9 cellular contexts compared by ENCODE assay signal in the genomic region with DNA sequence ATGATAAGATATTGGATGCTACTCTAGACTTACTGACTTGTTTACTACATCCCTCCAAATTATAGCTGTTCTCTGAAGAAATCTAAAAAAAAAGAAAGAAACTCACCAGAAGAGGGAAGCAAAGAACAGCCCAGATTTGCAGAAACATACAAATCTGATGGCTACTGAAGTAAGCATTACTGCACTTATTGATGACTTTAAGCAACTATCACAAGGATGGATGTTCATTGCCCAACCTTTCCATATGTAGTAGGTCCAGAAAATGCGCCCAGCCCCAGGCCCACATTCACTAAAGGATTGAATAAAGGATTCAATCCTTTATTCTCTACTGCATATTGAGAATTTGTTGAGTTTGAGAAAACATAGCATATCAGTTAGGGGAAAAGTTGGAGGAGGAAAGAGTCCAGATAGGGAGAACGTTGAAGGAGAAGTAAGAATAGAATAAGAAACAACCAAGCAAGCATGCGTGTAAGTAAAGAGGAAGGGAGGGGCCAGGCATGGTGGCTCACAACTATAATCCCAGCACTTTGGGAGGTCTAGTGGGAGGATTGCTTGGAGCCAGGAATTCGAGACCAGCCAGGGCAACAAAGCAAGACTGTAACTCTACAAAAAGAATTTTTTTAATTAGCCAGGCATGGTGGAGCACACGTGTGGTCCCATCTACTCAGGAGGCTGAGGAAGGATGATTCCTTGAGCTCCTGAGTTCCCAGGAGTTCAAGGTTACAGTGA. TPM values are rescaled to one million over a fixed set of nuclear protein-coding genes. Genes with fewer than 3 reads are reported as not detected.
DNase-seq lines count a peak whose midpoint lies in the region; ATAC-seq and TF ChIP-seq lines count a peak whose summit lies in the region.
"Had no signal": no experiment of that assay in that cellular context is flagged by ENCODE, and none has a peak within 500 bp of the region (broad histone marks: within the 10 kb centered on the region; RNA-seq: fewer than 3 reads in every experiment).

No MANE protein-coding gene starts in this region.

- TF ChIP-seq CTCF in CD4-positive, alpha-beta T cell (IDR thresholded peaks at IDR 0.05): peak; percentile 63
- TF ChIP-seq CTCF in RWPE2 (IDR thresholded peaks at IDR 0.05; ENCODE audit: poor library complexity, severe bottlenecking) (peak; percentile 91), esophagus squamous epithelium (IDR thresholded peaks at IDR 0.05) (peak in 5 of 6 experiments; percentile 25 to 39 (median 26)), retinal pigment epithelial cell (conservative IDR thresholded peaks at IDR 0.05; ENCODE audit: low read depth, low read length) (peak; percentile 59)

- H3K27me3 ChIP-seq in CD4-positive, alpha-beta T cell (ENCODE audit: control insufficient read depth, insufficient read depth, low read length): no peaks in the 10 kb centered on the region
- H3K27me3 ChIP-seq in RWPE2 (ENCODE audit: insufficient read depth, poor library complexity, severe bottlenecking) (no peaks in the 10 kb centered on the region), esophagus squamous epithelium (no peaks in the 10 kb centered on the region)

- 39 to 48% methylated on average over 5 of the region's 5 CpGs for WGBS in esophagus squamous epithelium, 2 donors

- H3K36me3 Mint-ChIP-seq in CD4-positive, alpha-beta T cell (ENCODE audit: low read depth): no peaks in the 10 kb centered on the region

- H3K27ac ChIP-seq in CD4-positive, alpha-beta T cell (ENCODE audit: low read depth, low read length): no peak overlapping the region
- H3K27ac ChIP-seq in RWPE2 (ENCODE audit: poor library complexity, severe bottlenecking) (no peak overlapping the region), esophagus squamous epithelium (no peak overlapping the region)

- no peak for TF ChIP-seq POLR2A in esophagus squamous epithelium (IDR thresholded peaks at IDR 0.05)

- intact Hi-C loops in CD4-positive, alpha-beta T cell (cut with DNase I, micrococcal nuclease): loop anchor here (1.0 to 2.0 kb wide), 3 partner anchors 390 to 413 kb away; no protein-coding TSS in a partner anchor
- intact Hi-C loops in esophagus squamous epithelium (cut with DNase I): no loop called here

- no peaks in the 10 kb centered on the region for H3K9me3 Mint-ChIP-seq in CD4-positive, alpha-beta T cell
- H3K9me3 Mint-ChIP-seq: T-helper 1 cell treated with Interleukin-12 subunit alpha and Interleukin-12 subunit beta and Interleukin-4 antibody, amounts not matched to agents 30 μg/mL and 1 μg/mL, for 36 hours had no signal

- H3K27me3 Mint-ChIP-seq in CD4-positive, alpha-beta T cell: no peaks in the 10 kb centered on the region

- H3K4me3 Mint-ChIP-seq in CD4-positive, alpha-beta T cell: no peak overlapping the region
- H3K4me3 Mint-ChIP-seq: T-helper 1 cell treated with Interleukin-12 subunit alpha and Interleukin-12 subunit beta and Interleukin-4 antibody, amounts not matched to agents 30 μg/mL and 1 μg/mL, for 36 hours had no signal

- no peaks in the 10 kb centered on the region for H3K4me1 Mint-ChIP-seq in CD4-positive, alpha-beta T cell (ENCODE audit: low read depth)

- no peak overlapping the region for H3K27ac Mint-ChIP-seq in CD4-positive, alpha-beta T cell
- H3K27ac Mint-ChIP-seq: T-helper 1 cell treated with Interleukin-12 subunit alpha and Interleukin-12 subunit beta and Interleukin-4 antibody, amounts not matched to agents 30 μg/mL and 1 μg/mL, for 36 hours had no signal

- no peak for DNase-seq in CD4-positive, alpha-beta T cell
- DNase-seq in RWPE2 (ENCODE audit: low spot score) (no peak), esophagus squamous epithelium (lab: John Stamatoyannopoulos, UW) (no peak), retinal pigment epithelial cell (ENCODE audit: low read depth) (peak; percentile 17), NCI-H2107 treated with DMSO at 0.1 percent for 48 hours (lab: John Stamatoyannopoulos, UW; ENCODE audit: unreplicated experiment) (no peak), GOT3 (lab: John Stamatoyannopoulos, UW) (no peak)

- CTCF ChIA-PET in CD4-positive, alpha-beta T cell (lab: Charles Lee): interaction anchor here (0.7 to 1.8 kb wide), 8 partner anchors 8 to 413 kb away, joined by 3 to 8 read pairs (median 4); a partner anchor contains a TSS

- no peaks in the 10 kb centered on the region for H3K9me3 ChIP-seq in CD4-positive, alpha-beta T cell (ENCODE audit: control insufficient read depth, low read length)
- H3K9me3 ChIP-seq in RWPE2 (ENCODE audit: severe bottlenecking): no peaks in the 10 kb centered on the region
- peaks cover 0 to 7% (median 5%) of the 10 kb centered on the region in 3 donors for H3K9me3 ChIP-seq in esophagus squamous epithelium

- H3K4me3 ChIP-seq in RWPE2 (ENCODE audit: severe bottlenecking): no peak overlapping the region
- H3K4me3 ChIP-seq in esophagus squamous epithelium: no peak overlapping the region
- no peak overlapping the region for H3K4me3 ChIP-seq in retinal pigment epithelial cell (ENCODE audit: low read length)

- H3K4me1 ChIP-seq in RWPE2 (ENCODE audit: insufficient read depth, poor library complexity, severe bottlenecking): peaks cover 6% of the 10 kb centered on the region
- no peaks in the 10 kb centered on the region for H3K4me1 ChIP-seq in esophagus squamous epithelium

- POLR2A ChIA-PET in CD4-positive, alpha-beta T cell (lab: Charles Lee): interaction anchor here (0.6 to 1.8 kb wide), 3 partner anchors 315 to 1454 kb away, joined by 3 to 7 read pairs (median 3); no protein-coding TSS in a partner anchor

- peak; percentile 51 for ATAC-seq in CD4-positive, alpha-beta T cell (ENCODE audit: poor library complexity)
- ATAC-seq in GM18868 (IDR thresholded peaks at IDR 0.05; ENCODE audit: unreplicated experiment) (peak; percentile 76), HG03108 (IDR thresholded peaks at IDR 0.05; ENCODE audit: unreplicated experiment) (peak; percentile 81), RWPE2 (ENCODE audit: low read depth) (peak; percentile 60)

- H3K36me3 ChIP-seq in RWPE2 (ENCODE audit: low read depth) (no peaks in the 10 kb centered on the region), esophagus squamous epithelium (no peaks in the 10 kb centered on the region)

RNA-seq across cellular contexts. Expression of a gene that starts 33.8 kb away (rescaled TPM):
- 1 to 10 TPM; 2.1 to 2.3 TPM for total RNA-seq in CD4-positive, alpha-beta T cell
- total RNA-seq in esophagus squamous epithelium: 10 to 100 TPM in 2 of 4 donors, 1 to 10 TPM in 2; 7.4 to 11.5 (median 9.9) TPM

RNA-seq across cellular contexts. Expression of a gene that starts 48.7 kb away (rescaled TPM):
- total RNA-seq in CD4-positive, alpha-beta T cell: 10 to 100 TPM; 28.4 to 29.1 TPM
- 10 to 100 TPM; 25.9 to 50.9 (median 30.9) TPM for total RNA-seq in esophagus squamous epithelium

Comparison
In these comparisons a context has a peak if more than half of its experiments do, and no peak if none do; other contexts are left out.
1. CTCF ChIP-seq: peak in every context shown above with its lines; median percentile 91 in RWPE2; 63 in CD4-positive, alpha-beta T cell; 59 in retinal pigment epithelial cell; 26 in esophagus squamous epithelium.